ENCODE assay signal across 8 cellular contexts in the genomic region with DNA sequence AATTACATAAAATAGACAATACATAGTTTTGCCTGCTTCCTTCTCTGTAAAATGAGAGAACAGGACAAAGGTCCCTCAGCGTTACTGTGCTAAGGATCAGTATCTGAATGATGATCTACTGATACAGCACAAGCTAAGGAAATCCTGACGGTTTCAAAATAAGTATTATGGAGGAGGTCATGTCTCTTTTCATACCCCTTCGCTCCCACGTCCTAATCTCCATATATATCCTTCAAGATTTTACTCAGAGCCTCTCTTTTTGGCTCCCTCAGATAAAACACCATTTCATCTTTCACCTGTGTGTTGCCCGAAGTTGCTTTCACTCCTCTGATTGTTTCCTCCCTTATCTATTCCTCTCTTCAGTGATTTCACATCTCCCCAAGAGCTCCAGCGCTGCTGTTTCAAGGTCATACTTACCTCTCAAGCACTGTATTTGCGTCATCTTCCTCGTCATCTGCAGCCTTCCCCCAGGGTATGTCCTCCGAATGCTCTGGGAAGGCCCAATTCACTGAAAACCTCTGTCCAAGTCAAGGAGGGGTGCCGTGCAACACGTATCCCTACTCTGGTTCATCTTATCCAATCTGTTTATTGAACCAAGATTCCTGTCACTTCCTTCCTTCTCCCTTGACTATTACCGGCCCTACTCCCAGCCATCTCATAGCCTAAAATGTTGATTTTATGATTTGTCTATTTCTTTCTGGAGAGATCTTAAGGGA. TPM values are rescaled to one million over a fixed set of nuclear protein-coding genes. Genes with fewer than 3 reads are reported as not detected.
DNase-seq lines count a peak whose midpoint lies in the region; ATAC-seq and TF ChIP-seq lines count a peak whose summit lies in the region.

No MANE protein-coding gene starts in this region.

- TF ChIP-seq CTCF in SU-DHL-6 (IDR thresholded peaks at IDR 0.05; ENCODE audit: insufficient read depth, low read length, poor library complexity, severe bottlenecking) (no peak), esophagus squamous epithelium (IDR thresholded peaks at IDR 0.05) (no peak), sigmoid colon (IDR thresholded peaks at IDR 0.05) (no peak)

- H3F3A ChIP-seq in GM23248 (ENCODE audit: insufficient read depth) (peaks cover 21% of the 10 kb centered on the region), SU-DHL-6 (ENCODE audit: insufficient read depth) (peaks cover 19% of the 10 kb centered on the region)

- no peak for ATAC-seq in HG03442 (IDR thresholded peaks at IDR 0.05; ENCODE audit: unreplicated experiment)
- no peak for ATAC-seq in GM18519 (IDR thresholded peaks at IDR 0.05; ENCODE audit: low FRiP score, unreplicated experiment)
- ATAC-seq in HG02588 (IDR thresholded peaks at IDR 0.05; ENCODE audit: unreplicated experiment), result no peak

- in situ Hi-C loops in GM23248 (cut with MboI), result no loop called here

- H3K9ac ChIP-seq in GM23248 (peak overlapping the region; percentile 79), SU-DHL-6 (ENCODE audit: low read length) (peak overlapping the region; percentile 85)

- H3K27ac ChIP-seq in GM23248, result peak overlapping the region; percentile 66
- peak overlapping the region; percentile 59 for H3K27ac ChIP-seq in SU-DHL-6 (ENCODE audit: low read depth, low read length)
- peak overlapping the region; percentile 97 to 99 (median 98) for H3K27ac ChIP-seq in esophagus squamous epithelium
- H3K27ac ChIP-seq in sigmoid colon, result peak overlapping the region; percentile 91 to 97 (median 95)

- H3K27me3 ChIP-seq in GM23248 (replicated peaks; ENCODE audit: insufficient read depth), result no peaks in the 10 kb centered on the region
- no peaks in the 10 kb centered on the region for H3K27me3 ChIP-seq in SU-DHL-6 (ENCODE audit: low read length)
- H3K27me3 ChIP-seq in esophagus squamous epithelium, result no peaks in the 10 kb centered on the region
- H3K27me3 ChIP-seq in sigmoid colon, result no peaks in the 10 kb centered on the region

- intact Hi-C loops in esophagus squamous epithelium (cut with DNase I), result no loop called here
- intact Hi-C loops in sigmoid colon (cut with DNase I), result loop anchor here (5.0 kb wide), 1 partner anchor 66 kb away; the partner anchor contains the start of gene PROCA1

- H2AFZ ChIP-seq in GM23248 (peak overlapping the region; percentile 88), SU-DHL-6 (ENCODE audit: low read depth, low read length, severe bottlenecking) (peak overlapping the region; percentile 62)

- no peak for TF ChIP-seq POLR2A in esophagus squamous epithelium (IDR thresholded peaks at IDR 0.05)
- TF ChIP-seq POLR2A in sigmoid colon (IDR thresholded peaks at IDR 0.05), result no peak

- H3K9me3 ChIP-seq in GM23248 (ENCODE audit: low read depth) (no peaks in the 10 kb centered on the region), SU-DHL-6 (ENCODE audit: insufficient read depth, low read length) (no peaks in the 10 kb centered on the region), esophagus squamous epithelium (no peaks in the 10 kb centered on the region), sigmoid colon (no peaks in the 10 kb centered on the region)

- H3K4me3 ChIP-seq in GM23248 (peak overlapping the region; percentile 77; the same call in 1 of the 2 replicates), SU-DHL-6 (ENCODE audit: insufficient read depth, low read length, poor library complexity, severe bottlenecking) (no peak overlapping the region), esophagus squamous epithelium (peak overlapping the region in 3 of 4 donors; percentile 26 to 98 (median 52)), sigmoid colon (peak overlapping the region in 3 of 4 donors; percentile 1 to 99 (median 21))

- H3K4me2 ChIP-seq in GM23248 (ENCODE audit: unreplicated experiment) (peak overlapping the region; percentile 72), SU-DHL-6 (ENCODE audit: low read depth, low read length, poor library complexity, severe bottlenecking) (peak overlapping the region; percentile 63)

- H3K36me3 ChIP-seq in GM23248 (ENCODE audit: low read depth) (peaks cover 26% of the 10 kb centered on the region; the same call in 1 of the 2 replicates), SU-DHL-6 (ENCODE audit: low read length) (peaks cover 14% of the 10 kb centered on the region), esophagus squamous epithelium (peaks cover 6 to 56% (median 26%) of the 10 kb centered on the region in 3 donors), sigmoid colon (peaks cover 4 to 49% (median 8%) of the 10 kb centered on the region in 4 donors)

- DNase-seq in GM23248, result peak; percentile 4
- no peak for DNase-seq in esophagus squamous epithelium (lab: John Stamatoyannopoulos, UW)
- DNase-seq in sigmoid colon, result no peak
- no peak for DNase-seq in stimulated activated CD4-positive, alpha-beta T cell treated with anti-CD3 and anti-CD28 coated beads, Interleukin-15, amount 100 ng/mL, for 24 hours

- H4K20me1 ChIP-seq in GM23248 (ENCODE audit: insufficient read depth) (no peaks in the 10 kb centered on the region), SU-DHL-6 (ENCODE audit: low read depth, low read length) (peaks cover 7% of the 10 kb centered on the region; the same call in 1 of the 2 replicates)

- H3K4me1 ChIP-seq in GM23248 (ENCODE audit: insufficient read depth) (peaks cover 14% of the 10 kb centered on the region), esophagus squamous epithelium (peaks cover 21 to 41% (median 34%) of the 10 kb centered on the region in 3 donors), sigmoid colon (peaks cover 0 to 40% (median 32%) of the 10 kb centered on the region in 4 donors)

- no peak for TF ChIP-seq EP300 in sigmoid colon (IDR thresholded peaks at IDR 0.05)

- H3K9me2 ChIP-seq in GM23248 (ENCODE audit: insufficient read depth), result no peaks in the 10 kb centered on the region
- no peaks in the 10 kb centered on the region for H3K9me2 ChIP-seq in SU-DHL-6 (replicated peaks; ENCODE audit: insufficient read depth, low read length)

- WGBS in GM23248 (ENCODE audit: low coverage in 1 of 2, low lambda C conversion rate in 2 of 2, missing lambda C conversion rate in 2 of 2), 2 experiments, result 60 to 62% methylated on average over 12 of the region's 12 CpGs
- 50 to 53% methylated on average over 12 of the region's 12 CpGs for WGBS in esophagus squamous epithelium, 2 donors
- 22 to 61% methylated on average over 12 of the region's 12 CpGs for WGBS in sigmoid colon, 2 donors

- H3K79me2 ChIP-seq in GM23248 (ENCODE audit: insufficient read depth) (peaks cover 60% of the 10 kb centered on the region), SU-DHL-6 (ENCODE audit: insufficient read depth, low read length) (peaks cover 31% of the 10 kb centered on the region)

RNA-seq across cellular contexts. Expression of gene BLTP2, which starts 1.2 kb away (rescaled TPM):
- total RNA-seq in GM23248 (2014; rRNA removed; shearing (Covaris generic)), result 145 and 155 TPM in 2 replicates
- polyA plus RNA-seq in GM23248 (2016; fragmentation: Nextera tagmentation; extraction: Ambion mirVana) (49.8 and 55.6 TPM in 2 replicates), sigmoid colon (10 to 100 TPM; 10.2 to 55.1 (median 17.6) TPM)
- total RNA-seq in esophagus squamous epithelium (10 to 100 TPM; 37.4 to 81.8 (median 75.5) TPM), sigmoid colon (10 to 100 TPM; 71.0 to 84.5 (median 80.3) TPM)

RNA-seq across cellular contexts. Expression of gene SDF2, which starts 15.5 kb away (rescaled TPM):
- 52.3 and 64.4 TPM in 2 replicates for total RNA-seq in GM23248 (2014; rRNA removed; shearing (Covaris generic))
- polyA plus RNA-seq in GM23248 (2016; fragmentation: Nextera tagmentation; extraction: Ambion mirVana) (88.4 and 94.2 TPM in 2 replicates), sigmoid colon (10 to 100 TPM; 46.2 to 55.0 (median 51.0) TPM)
- total RNA-seq in esophagus squamous epithelium (10 to 100 TPM; 20.3 to 38.3 (median 34.6) TPM), sigmoid colon (10 to 100 TPM; 41.8 to 61.8 (median 48.1) TPM)

RNA-seq across cellular contexts. Expression of gene SUPT6H, which starts 15.8 kb away (rescaled TPM):
- 39.7 and 45.0 TPM in 2 replicates for total RNA-seq in GM23248 (2014; rRNA removed; shearing (Covaris generic))
- polyA plus RNA-seq in GM23248 (2016; fragmentation: Nextera tagmentation; extraction: Ambion mirVana) (26.5 and 27.3 TPM in 2 replicates), sigmoid colon (10 to 100 TPM; 12.0 to 39.3 (median 14.1) TPM)
- total RNA-seq in esophagus squamous epithelium (10 to 100 TPM; 26.4 to 59.3 (median 48.8) TPM), sigmoid colon (10 to 100 TPM; 49.0 to 75.6 (median 58.9) TPM)

RNA-seq across cellular contexts. Expression of gene RSKR, which starts 32.2 kb away (rescaled TPM):
- 1.2 and 6.8 TPM in 2 replicates for total RNA-seq in GM23248 (2014; rRNA removed; shearing (Covaris generic))
- polyA plus RNA-seq in GM23248 (2016; fragmentation: Nextera tagmentation; extraction: Ambion mirVana), result 0.58 and 0.86 TPM in 2 replicates
- 1 to 10 TPM; 3.1 to 9.9 (median 7.7) TPM for total RNA-seq in esophagus squamous epithelium
- total RNA-seq in sigmoid colon, result 1 to 10 TPM; 1.5 to 6.9 (median 3.4) TPM
- polyA plus RNA-seq in sigmoid colon, result 1 to 10 TPM in 1 of 3 donors, under 1 TPM in 1, not detected in 1; 0.23 to 6.8 TPM

RNA-seq across cellular contexts. Expression of gene SPAG5, which starts 47.4 kb away (rescaled TPM):
- total RNA-seq in GM23248 (2014; rRNA removed; shearing (Covaris generic)), result 14.0 and 27.0 TPM in 2 replicates
- polyA plus RNA-seq in GM23248 (2016; fragmentation: Nextera tagmentation; extraction: Ambion mirVana) (20.5 TPM in 2 replicates), sigmoid colon (10 to 100 TPM in 2 of 3 donors, 1 to 10 TPM in 1; 6.6 to 35.2 (median 12.9) TPM)
- total RNA-seq in esophagus squamous epithelium (10 to 100 TPM; 10.0 to 28.3 (median 16.2) TPM), sigmoid colon (1 to 10 TPM in 3 of 4 donors, under 1 TPM in 1; 0.33 to 3.9 (median 1.6) TPM)
